ENCODE assay signal across 18 cellular contexts in genomic region chr4:156764145-156764544, GRCh38.
DNase-seq lines count a peak whose midpoint lies in the region; ATAC-seq, FAIRE-seq and TF ChIP-seq lines count a peak whose summit lies in the region.
"Had no signal": no experiment of that assay in that cellular context is flagged by ENCODE, and none has a peak within 500 bp of the region (broad histone marks: within the 10 kb centered on the region; RNA-seq: fewer than 3 reads in every experiment).

No MANE protein-coding gene starts in this region.

- no TSS peak for BruUV-seq in A673 (replicated peaks; lab: Mats Ljungman, UMichigan)

- no peaks in the 10 kb centered on the region for H3K9me3 ChIP-seq in A673 (ENCODE audit: low read depth, low read length, poor library complexity, severe bottlenecking)
- no peaks in the 10 kb centered on the region for H3K9me3 ChIP-seq in HEK293 (ENCODE audit: control insufficient read depth, insufficient read depth, low read depth, low read length)
- H3K9me3 ChIP-seq: right atrium auricular region, stomach, vagina had no signal

- ATAC-seq in GM21360 (IDR thresholded peaks at IDR 0.05; ENCODE audit: unreplicated experiment): no peak
- ATAC-seq in GM18870 (IDR thresholded peaks at IDR 0.05; ENCODE audit: unreplicated experiment): no peak
- ATAC-seq: PC-3 had no signal

- POLR2A ChIA-PET in A673 (lab: Charles Lee; ENCODE audit: low non-redundant PET) (no interaction called here), HEK293 (lab: Yijun Ruan, JAX) (no interaction called here)

- intact Hi-C loops in A673 (cut with micrococcal nuclease; ENCODE audit: unreplicated experiment): no loop called here

- H3K4me3 ChIP-seq in A673 (ENCODE audit: low read depth, low read length, poor library complexity, severe bottlenecking) (no peak overlapping the region), HEK293 (ENCODE audit: low read depth, low read length) (no peak overlapping the region)
- H3K4me3 ChIP-seq: lung, right atrium auricular region, stomach, vagina had no signal

- FAIRE-seq in urothelium cell line (lab: Jason Lieb, UNC): no peak

- no peaks in the 10 kb centered on the region for H3K27me3 ChIP-seq in A673 (replicated peaks; ENCODE audit: insufficient read depth, low read depth, low read length, poor library complexity)
- H3K27me3 ChIP-seq: right atrium auricular region, stomach, vagina had no signal

- CTCF ChIA-PET in A673 (lab: Charles Lee) (no interaction called here), HEK293 (lab: Yijun Ruan, JAX) (no interaction called here)

- H3K4me1 ChIP-seq in A673 (ENCODE audit: insufficient read depth, low read length, poor library complexity, severe bottlenecking) (peaks cover 41% of the 10 kb centered on the region), HEK293 (ENCODE audit: control insufficient read depth, insufficient read depth, low read length) (peaks cover 10% of the 10 kb centered on the region; the same call in 1 of the 2 replicates)

- H3K27ac ChIP-seq in A673 (ENCODE audit: low read depth, low read length, poor library complexity, severe bottlenecking) (peak overlapping the region; percentile 63), HEK293 (ENCODE audit: extremely low read depth, low read depth, low read length) (no peak overlapping the region)
- H3K27ac ChIP-seq: right atrium auricular region, stomach, vagina had no signal

- TF ChIP-seq CTCF in A673 (conservative IDR thresholded peaks at IDR 0.05; ENCODE audit: low read depth, low read length) (no peak), HEK293 (tag by site-specific recombination; IDR thresholded peaks at IDR 0.05) (no peak)

- H3K36me3 ChIP-seq in A673 (ENCODE audit: insufficient read depth, low read length, poor library complexity, severe bottlenecking) (peaks cover 10% of the 10 kb centered on the region), HEK293 (ENCODE audit: control insufficient read depth in 2 of 2, insufficient read depth in 1 of 2, low read length in 2 of 2) (peaks cover 0 to 8% of the 10 kb centered on the region in 2 experiments; a peak in 1 of 3 replicates)
- H3K36me3 ChIP-seq: right atrium auricular region, vagina had no signal

- DNase-seq in A673 (ENCODE audit: low spot score) (peak; percentile 53), astrocyte of the hippocampus (ENCODE audit: low read depth, low spot score) (peak; percentile 74), kidney tubule cell (ENCODE audit: low spot score) (peak; percentile 74), urothelium cell line (ENCODE audit: low spot score) (no peak), COR-L47 (lab: John Stamatoyannopoulos, UW) (no peak)
- DNase-seq: activated naive CD8-positive, alpha-beta T cell treated with anti-CD3 and anti-CD28 coated beads, Interleukin-2, amount 10 ng/mL, durations not matched to agents 7 days and 5 days; activated T-cell treated with anti-CD3 and anti-CD28 coated beads, Interleukin-2, amount 50 U/mL, for 48 hours; Calu3; endodermal cell; H9; PC-3; stomach had no signal

TF ChIP-seq in HEK293, 187 proteins besides CTCF, POLR2A, EP300 and RAD21:
- TF ChIP-seq ZNF626 (tag by site-specific recombination; IDR thresholded peaks at IDR 0.05) (no peak), PRDM6 (tag by site-specific recombination; IDR thresholded peaks at IDR 0.05) (peak; percentile 86), ZNF560 (tag by site-specific recombination; IDR thresholded peaks at IDR 0.05; ENCODE audit: borderline replicate concordance) (no peak), ZNF362 (tag by site-specific recombination; IDR thresholded peaks at IDR 0.05) (peak; percentile 49; the same call in 1 of the 2 replicates)
TF ChIP-seq in HEK293: peak in this region for 2.

Comparison
In these comparisons a context has a peak if more than half of its experiments do, and no peak if none do; other contexts are left out.
1. DNase-seq: peak in A673 (single experiment), astrocyte of the hippocampus (single experiment) and kidney tubule cell (single experiment); none in urothelium cell line (single experiment) and COR-L47 (single experiment).